ENCODE assay signal across 10 cellular contexts in the genomic region with DNA sequence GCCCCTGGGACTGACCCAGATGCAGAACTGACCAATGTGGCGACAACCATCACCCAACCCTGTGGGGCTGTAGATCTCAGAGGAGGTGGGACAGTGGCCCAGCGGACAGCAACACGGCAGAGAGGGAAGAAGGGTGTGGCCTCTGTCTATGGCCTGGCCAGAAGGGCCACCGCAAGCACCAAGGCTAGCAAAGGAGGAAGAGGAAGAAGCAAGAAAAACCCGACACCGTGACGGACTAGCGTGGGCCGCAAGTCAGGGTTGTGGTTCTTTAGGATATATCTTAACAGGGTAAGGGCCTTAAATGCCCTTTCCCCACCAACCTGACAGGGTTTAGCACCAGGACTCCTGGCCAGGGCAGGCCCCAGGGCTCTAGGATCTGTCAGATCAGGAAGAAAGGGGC.
DNase-seq lines count a peak whose midpoint lies in the region; ATAC-seq and TF ChIP-seq lines count a peak whose summit lies in the region.
"Had no signal": no experiment of that assay in that cellular context is flagged by ENCODE, and none has a peak within 500 bp of the region (broad histone marks: within the 10 kb centered on the region; RNA-seq: fewer than 3 reads in every experiment).

No MANE protein-coding gene starts in this region.

- no peak overlapping the region for H4K8ac ChIP-seq in H9 (replicated peaks; ENCODE audit: insufficient read length, low read depth, low read length)

- intact Hi-C loops in stomach (cut with DNase I; ENCODE audit: low total_unique reads) = no loop called here
- intact Hi-C loops in CD4-positive, alpha-beta T cell (cut with DNase I, micrococcal nuclease) = no loop called here

- ATAC-seq in GM21515 (IDR thresholded peaks at IDR 0.05; ENCODE audit: unreplicated experiment) (peak; percentile 56), foreskin keratinocyte (no peak), GM18517 (IDR thresholded peaks at IDR 0.05; ENCODE audit: unreplicated experiment) (no peak)
- ATAC-seq in CD4-positive, alpha-beta T cell (ENCODE audit: poor library complexity) = no peak

- no peak overlapping the region for H3K4me3 ChIP-seq in stomach

- CTCF ChIA-PET in CD4-positive, alpha-beta T cell (lab: Charles Lee) = no interaction called here

- H3K4me1 Mint-ChIP-seq in CD4-positive, alpha-beta T cell (ENCODE audit: low read depth) = peaks cover 20% of the 10 kb centered on the region
- H3K4me1 Mint-ChIP-seq in H9 = peaks cover 78 to 80% of the 10 kb centered on the region in 2 experiments

- no peak overlapping the region for H2AK5ac ChIP-seq in H9 (ENCODE audit: insufficient read length, low read length)

- H3K36me3 ChIP-seq in stomach = peaks cover 0 to 6% (median 0%) of the 10 kb centered on the region in 4 donors

- H3K27ac ChIP-seq in foreskin keratinocyte (peak overlapping the region; percentile 31), stomach (peak overlapping the region; percentile 73 to 90 (median 86)), H9 (ENCODE audit: insufficient read length, low read depth, low read length) (no peak overlapping the region)
- no peak overlapping the region for H3K27ac ChIP-seq in CD4-positive, alpha-beta T cell (ENCODE audit: low read depth, low read length)

- H4K20me1 ChIP-seq in H9 (ENCODE audit: control insufficient read depth, insufficient read depth, insufficient read length) = no peaks in the 10 kb centered on the region

- no peak overlapping the region for H4K91ac ChIP-seq in H9 (ENCODE audit: insufficient read length, low read depth, low read length)

- no peak overlapping the region for H2BK120ac ChIP-seq in H9 (ENCODE audit: low read depth, low read length, poor library complexity, severe bottlenecking)

- no peak overlapping the region for H2BK12ac ChIP-seq in H9 (ENCODE audit: insufficient read length, low read depth, low read length)

- H3K18ac ChIP-seq in H9 (ENCODE audit: insufficient read length, low read depth, low read length) = no peak overlapping the region

- DNase-seq in NOMO-1 treated with dmso at 0.1 percent for 144 hours (lab: John Stamatoyannopoulos, UW; ENCODE audit: unreplicated experiment) = peak; percentile 77
- DNase-seq in foreskin keratinocyte = no peak
- no peak for DNase-seq in stomach
- DNase-seq in CD4-positive, alpha-beta T cell = no peak
- no peak for DNase-seq in anterior cingulate cortex (lab: John Stamatoyannopoulos, UW)
- DNase-seq in H9 = no peak
- DNase-seq: activated T-cell treated with anti-CD3 and anti-CD28 coated beads, Interleukin-2, amount 50 U/mL, for 1 hour had no signal

- no peak overlapping the region for H3K56ac ChIP-seq in H9 (ENCODE audit: insufficient read length, low read depth, low read length)

- H2BK5ac ChIP-seq in H9 (ENCODE audit: insufficient read length, low read length) = no peak overlapping the region

- POLR2A ChIA-PET in CD4-positive, alpha-beta T cell (lab: Charles Lee) = no interaction called here

- H3K79me1 ChIP-seq in H9 (ENCODE audit: insufficient read depth, low read depth, low read length, poor library complexity, severe bottlenecking) = peaks cover 10% of the 10 kb centered on the region

- H3K27me3 Mint-ChIP-seq in CD4-positive, alpha-beta T cell = no peaks in the 10 kb centered on the region
- no peaks in the 10 kb centered on the region; the same call in none of the 2 replicates for H3K27me3 Mint-ChIP-seq in H9 (ENCODE audit: low read depth)
- H3K27me3 Mint-ChIP-seq: progenitor cell of endocrine pancreas had no signal

- TF ChIP-seq POLR2A in stomach (IDR thresholded peaks at IDR 0.05) = no peak

- no peak overlapping the region for H3K27ac Mint-ChIP-seq in CD4-positive, alpha-beta T cell
- peak overlapping the region in 1 of 3 experiments; percentile 44; a peak in 2 of 7 replicates for H3K27ac Mint-ChIP-seq in H9
- H3K27ac Mint-ChIP-seq: progenitor cell of endocrine pancreas had no signal

- no peak overlapping the region for H3K4me3 Mint-ChIP-seq in CD4-positive, alpha-beta T cell
- H3K4me3 Mint-ChIP-seq in H9 = no peak overlapping the region; a peak in 1 of 5 replicates

- peaks cover 3% of the 10 kb centered on the region; the same call in 1 of the 2 replicates for H3K79me2 ChIP-seq in H9 (ENCODE audit: insufficient read depth, low read length)

- TF ChIP-seq EP300 in stomach (IDR thresholded peaks at IDR 0.05) = no peak

- no peak overlapping the region for H3K9ac ChIP-seq in H9 (ENCODE audit: extremely low read depth, insufficient read length, low read length)

- H3K9me3 Mint-ChIP-seq in CD4-positive, alpha-beta T cell = no peaks in the 10 kb centered on the region
- H3K9me3 Mint-ChIP-seq in H9 = no peaks in the 10 kb centered on the region; a peak in 1 of 5 replicates

- H3K36me3 Mint-ChIP-seq in CD4-positive, alpha-beta T cell (ENCODE audit: low read depth) = peaks cover 10% of the 10 kb centered on the region
- H3K36me3 Mint-ChIP-seq in H9 (ENCODE audit: insufficient read depth in 1 of 3, low read depth in 3 of 3) = peaks cover 11 to 13% (median 13%) of the 10 kb centered on the region in 3 experiments; a peak in 6 of 7 replicates

- no peak overlapping the region for H3K4ac ChIP-seq in H9 (ENCODE audit: low read depth, low read length)

- WGBS in stomach, 5 donors = 69 to 88% (median 74%) methylated on average over 9 of the region's 9 CpGs
- no CpG with 5 or more reads among the region's 9 CpGs for WGBS in H9 (ENCODE audit: extremely low coverage, insufficient read length, low lambda C conversion rate)

- H4K5ac ChIP-seq in H9 (ENCODE audit: insufficient read length, low read depth, low read length) = no peak overlapping the region

- no peak overlapping the region for H2AFZ ChIP-seq in H9 (ENCODE audit: low read length)

- H2BK15ac ChIP-seq in H9 (ENCODE audit: low read depth, low read length) = no peak overlapping the region

- no peaks in the 10 kb centered on the region for H3K23me2 ChIP-seq in H9 (ENCODE audit: insufficient read length, low read depth, low read length, poor library complexity, severe bottlenecking)

- H3K4me2 ChIP-seq in H9 (ENCODE audit: insufficient read depth, insufficient read length, low read length) = no peak overlapping the region

- H3K4me1 ChIP-seq in foreskin keratinocyte = peaks cover 34% of the 10 kb centered on the region
- peaks cover 75 to 97% (median 84%) of the 10 kb centered on the region in 4 donors for H3K4me1 ChIP-seq in stomach
- peaks cover 23% of the 10 kb centered on the region; the same call in 1 of the 2 replicates for H3K4me1 ChIP-seq in H9 (ENCODE audit: insufficient read depth, low read length)

- H3K14ac ChIP-seq in H9 (ENCODE audit: insufficient read depth, low read length) = no peak overlapping the region; the same call in 1 of the 2 replicates

- H3K23ac ChIP-seq in H9 (ENCODE audit: insufficient read length, low read depth, low read length) = no peak overlapping the region

- no peak overlapping the region for H3T11ph ChIP-seq in H9 (ENCODE audit: low read length)

- H2BK20ac ChIP-seq in H9 (ENCODE audit: low read depth, low read length, poor library complexity, severe bottlenecking) = no peak overlapping the region

- H3K27me3 ChIP-seq in foreskin keratinocyte = no peaks in the 10 kb centered on the region
- H3K27me3 ChIP-seq in stomach = no peaks in the 10 kb centered on the region
- no peaks in the 10 kb centered on the region for H3K27me3 ChIP-seq in CD4-positive, alpha-beta T cell (ENCODE audit: control insufficient read depth, insufficient read depth, low read length)
- H3K27me3 ChIP-seq in H9 (ENCODE audit: insufficient read depth, low read length) = no peaks in the 10 kb centered on the region

- TF ChIP-seq CTCF in foreskin keratinocyte (conservative IDR thresholded peaks at IDR 0.05) (no peak), stomach (IDR thresholded peaks at IDR 0.05) (no peak), H9 (conservative IDR thresholded peaks at IDR 0.05) (no peak)
- no peak for TF ChIP-seq CTCF in CD4-positive, alpha-beta T cell (IDR thresholded peaks at IDR 0.05)

- H3K9me3 ChIP-seq in stomach (no peaks in the 10 kb centered on the region), H9 (ENCODE audit: control insufficient read depth, low read depth, low read length) (no peaks in the 10 kb centered on the region)
- no peaks in the 10 kb centered on the region for H3K9me3 ChIP-seq in CD4-positive, alpha-beta T cell (ENCODE audit: control insufficient read depth, low read length)

Comparison
In these comparisons a context has a peak if more than half of its experiments do, and no peak if none do; other contexts are left out.
1. H3K27ac ChIP-seq: peak in foreskin keratinocyte (single experiment) and stomach (5 of 5); none in CD4-positive, alpha-beta T cell (single experiment) and H9 (single experiment).